Comparison of ENCODE assay signal across 8 cellular contexts in the genomic region with DNA sequence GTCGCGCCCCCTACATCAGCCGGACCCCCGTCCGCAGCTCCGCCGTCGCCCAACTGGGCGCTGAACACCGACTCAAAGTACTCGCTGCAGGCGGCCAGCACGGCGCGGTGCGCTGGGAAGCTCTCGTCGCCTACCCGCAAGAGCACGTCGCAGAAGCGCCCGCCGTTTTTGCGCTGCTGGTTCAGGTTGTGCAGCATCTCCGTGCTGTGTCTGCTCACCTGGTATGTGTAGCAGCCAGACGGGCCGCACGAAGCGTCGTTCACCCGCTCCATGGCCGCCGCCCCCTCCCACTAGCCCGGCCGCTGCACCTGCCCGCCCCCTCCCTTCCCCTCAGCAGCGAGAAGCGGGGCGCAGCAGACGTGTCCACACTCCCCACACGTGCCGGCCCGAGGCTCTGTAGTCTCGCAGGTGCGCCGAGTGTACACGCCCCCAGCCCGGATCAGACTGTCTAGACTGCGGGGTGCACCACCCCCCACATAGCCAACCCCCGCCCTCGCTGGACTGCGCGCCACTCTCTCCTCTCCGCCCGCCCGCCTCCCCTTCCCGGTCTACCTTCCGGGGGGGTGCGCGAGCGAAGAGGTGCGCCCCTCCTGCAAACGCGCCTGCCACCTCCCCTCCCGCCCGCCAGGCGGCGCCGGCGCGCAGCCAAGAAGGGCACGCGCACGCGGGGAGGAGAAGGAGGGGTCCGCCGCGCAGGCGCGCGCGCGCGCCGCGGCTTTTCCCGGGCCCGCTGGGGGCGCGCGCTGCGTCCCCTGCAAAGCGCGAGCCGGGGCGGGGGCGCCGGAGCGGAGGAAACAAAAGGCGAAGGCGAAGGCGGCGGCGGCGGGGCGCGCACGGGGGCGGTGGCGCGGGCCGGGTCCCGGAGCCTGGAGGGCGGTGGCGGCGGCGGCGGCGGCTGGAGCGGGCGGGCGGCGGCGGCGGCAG. TPM values are rescaled to one million over a fixed set of nuclear protein-coding genes. Genes with fewer than 3 reads are reported as not detected.
DNase-seq lines count a peak whose midpoint lies in the region; ATAC-seq and TF ChIP-seq lines count a peak whose summit lies in the region.

No MANE protein-coding gene starts in this region.

- 3 to 12% (median 4%) methylated on average over 64 to 126 of the region's 126 CpGs; no CpG with 5 or more reads in 1 of the 4 donors for WGBS in adrenal gland, 4 donors
- 1% methylated on average over 111 of the region's 126 CpGs for WGBS in prostate gland

- TF ChIP-seq POLR2A in adrenal gland (IDR thresholded peaks at IDR 0.05), result peak; percentile 50 to 55
- TF ChIP-seq POLR2A in prostate gland (IDR thresholded peaks at IDR 0.05), result peak; percentile 28

- peaks cover 48 to 53% (median 48%) of the 10 kb centered on the region in 3 donors for H3K4me1 Mint-ChIP-seq in T-cell

- H3K27ac ChIP-seq in HEK293 (ENCODE audit: extremely low read depth, low read depth, low read length) (peak overlapping the region; percentile 92), adrenal gland (peak overlapping the region in 3 of 5 donors; percentile 88 to 99 (median 89)), left ventricle myocardium inferior (replicated peaks) (peak overlapping the region; percentile 96), prostate gland (peak overlapping the region; percentile 87 to 90)

- H3K27me3 ChIP-seq in adrenal gland, result no peaks in the 10 kb centered on the region
- no peaks in the 10 kb centered on the region for H3K27me3 ChIP-seq in left ventricle myocardium inferior (ENCODE audit: low read depth)
- no peaks in the 10 kb centered on the region for H3K27me3 ChIP-seq in prostate gland (replicated peaks; ENCODE audit: insufficient read depth)

- H3K4me3 Mint-ChIP-seq in T-cell, result peak overlapping the region; percentile 81 to 87 (median 85)

- intact Hi-C loops in adrenal gland (cut with DNase I) (loop anchor here (5.0 kb wide), 2 partner anchors 52 to 62 kb away; a partner anchor contains a TSS), left ventricle myocardium inferior (cut with micrococcal nuclease) (no loop called here), prostate gland (cut with DNase I) (loop anchor here (2.0 kb wide), 1 partner anchor 53 kb away; a partner anchor contains a TSS)

- CTCF ChIA-PET in HEK293 (lab: Yijun Ruan, JAX), result interaction anchor here (0.6 to 1.2 kb wide), 7 partner anchors 12 to 331 kb away, joined by 3 to 4 read pairs (median 4); no protein-coding TSS in a partner anchor
- CTCF ChIA-PET in T-cell (lab: Charles Lee), result interaction anchor here (0.6 to 1.5 kb wide), 4 partner anchors 55 to 1148 kb away, joined by 3 to 7 read pairs (median 4); no protein-coding TSS in a partner anchor

- POLR2A ChIA-PET in HEK293 (lab: Yijun Ruan, JAX) (interaction anchor here (0.5 to 2.4 kb wide), 18 partner anchors 14 to 317 kb away, joined by 3 to 63 read pairs (median 4); a partner anchor contains a TSS), T-cell (lab: Charles Lee) (interaction anchor here (0.5 to 1.3 kb wide), 8 partner anchors 22 to 185 kb away, joined by 3 to 15 read pairs (median 4); a partner anchor contains a TSS)

- H3K4me1 ChIP-seq in HEK293 (ENCODE audit: control insufficient read depth, insufficient read depth, low read length) (peaks cover 23% of the 10 kb centered on the region), adrenal gland (replicated peaks in 1 of 2) (peaks cover 32 to 36% of the 10 kb centered on the region in 2 donors), left ventricle myocardium inferior (peaks cover 66% of the 10 kb centered on the region), prostate gland (replicated peaks) (peaks cover 27% of the 10 kb centered on the region)

- peak; percentile 90 for DNase-seq in ELR (ENCODE audit: low read depth)
- peak; percentile 83 for DNase-seq in NCI-H1105 (lab: John Stamatoyannopoulos, UW)
- DNase-seq in T-cell, result peak; percentile 78 to 93 (median 87)
- peak; percentile 77 to 86 (median 81) for DNase-seq in adrenal gland
- peak; percentile 88 for DNase-seq in left ventricle myocardium inferior
- peak; percentile 76 for DNase-seq in prostate gland (ENCODE audit: low spot score)
- DNase-seq in ureter (ENCODE audit: low spot score), result peak; percentile 85

- H3K4me3 ChIP-seq in HEK293 (ENCODE audit: low read depth, low read length), result peak overlapping the region; percentile 70
- H3K4me3 ChIP-seq in adrenal gland, result peak overlapping the region in 2 of 4 donors; percentile 51 to 89
- H3K4me3 ChIP-seq in left ventricle myocardium inferior, result peak overlapping the region; percentile 85
- H3K4me3 ChIP-seq in prostate gland, result peak overlapping the region; percentile 49 to 59

- peak overlapping the region; percentile 88 to 91 for H3K27ac Mint-ChIP-seq in T-cell

- peaks cover 16% of the 10 kb centered on the region for H3K36me3 Mint-ChIP-seq in T-cell

- H3K36me3 ChIP-seq in HEK293 (ENCODE audit: control insufficient read depth in 2 of 2, insufficient read depth in 1 of 2, low read length in 2 of 2) (peaks cover 11 to 46% of the 10 kb centered on the region in 2 experiments), adrenal gland (replicated peaks in 1 of 2) (peaks cover 0 to 12% of the 10 kb centered on the region in 2 donors), left ventricle myocardium inferior (peaks cover 29% of the 10 kb centered on the region), prostate gland (peaks cover 0 to 3% of the 10 kb centered on the region in 2 donors)

- H3K27me3 Mint-ChIP-seq in T-cell, result no peaks in the 10 kb centered on the region

- H3K9me3 Mint-ChIP-seq in T-cell, result no peaks in the 10 kb centered on the region

- TF ChIP-seq CTCF in HEK293 (tag by site-specific recombination; IDR thresholded peaks at IDR 0.05) (peak; percentile 95), adrenal gland (IDR thresholded peaks at IDR 0.05) (peak; percentile 51 to 97 (median 80)), left ventricle myocardium inferior (IDR thresholded peaks at IDR 0.05; ENCODE audit: borderline replicate concordance) (peak; percentile 84), prostate gland (IDR thresholded peaks at IDR 0.05) (peak; percentile 89 to 97 (median 96))

- ATAC-seq in T-cell (replicated peaks in 1 of 4), result peak; percentile 63 to 77 (median 66)

- no peaks in the 10 kb centered on the region for H3K9me3 ChIP-seq in HEK293 (ENCODE audit: control insufficient read depth, insufficient read depth, low read depth, low read length)
- H3K9me3 ChIP-seq in adrenal gland (replicated peaks in 1 of 3), result no peaks in the 10 kb centered on the region
- H3K9me3 ChIP-seq in left ventricle myocardium inferior (replicated peaks), result no peaks in the 10 kb centered on the region
- H3K9me3 ChIP-seq in prostate gland, result no peaks in the 10 kb centered on the region

TF ChIP-seq in HEK293, 187 proteins besides CTCF, POLR2A, EP300 and RAD21 (continues in another document):
- TF ChIP-seq ZNF433 (tag by site-specific recombination; IDR thresholded peaks at IDR 0.05; ENCODE audit: low read depth), result no peak
- peak; percentile 34; the same call in 1 of the 2 replicates for TF ChIP-seq ZNF2 (tag by site-specific recombination; IDR thresholded peaks at IDR 0.05)
- TF ChIP-seq ZNF560 (tag by site-specific recombination; IDR thresholded peaks at IDR 0.05; ENCODE audit: borderline replicate concordance), result no peak
- TF ChIP-seq ZNF501 (tag by site-specific recombination; IDR thresholded peaks at IDR 0.05), result peak; percentile 47; the same call in 1 of the 2 replicates
- no peak for TF ChIP-seq ZNF174 (tag by site-specific recombination; IDR thresholded peaks at IDR 0.05)
- TF ChIP-seq ZEB2 (tag by site-specific recombination; IDR thresholded peaks at IDR 0.05), result peak; percentile 48; the same call in 1 of the 2 replicates
- TF ChIP-seq KLF16 (tag by site-specific recombination; IDR thresholded peaks at IDR 0.05), result peak; percentile 81
- TF ChIP-seq ZXDB (tag by site-specific recombination; IDR thresholded peaks at IDR 0.05), result 0 out of 2 replicates have a peak, but pooled peaks have one; percentile 16
- TF ChIP-seq, protein P1, sequence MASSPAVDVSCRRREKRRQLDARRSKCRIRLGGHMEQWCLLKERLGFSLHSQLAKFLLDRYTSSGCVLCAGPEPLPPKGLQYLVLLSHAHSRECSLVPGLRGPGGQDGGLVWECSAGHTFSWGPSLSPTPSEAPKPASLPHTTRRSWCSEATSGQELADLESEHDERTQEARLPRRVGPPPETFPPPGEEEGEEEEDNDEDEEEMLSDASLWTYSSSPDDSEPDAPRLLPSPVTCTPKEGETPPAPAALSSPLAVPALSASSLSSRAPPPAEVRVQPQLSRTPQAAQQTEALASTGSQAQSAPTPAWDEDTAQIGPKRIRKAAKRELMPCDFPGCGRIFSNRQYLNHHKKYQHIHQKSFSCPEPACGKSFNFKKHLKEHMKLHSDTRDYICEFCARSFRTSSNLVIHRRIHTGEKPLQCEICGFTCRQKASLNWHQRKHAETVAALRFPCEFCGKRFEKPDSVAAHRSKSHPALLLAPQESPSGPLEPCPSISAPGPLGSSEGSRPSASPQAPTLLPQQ (tag by site-specific recombination; IDR thresholded peaks at IDR 0.05), result peak; percentile 41
- TF ChIP-seq ZIC2 (tag by site-specific recombination; IDR thresholded peaks at IDR 0.05), result peak; percentile 42
- TF ChIP-seq ZNF585B (tag by site-specific recombination; IDR thresholded peaks at IDR 0.05), result no peak
- TF ChIP-seq SP7 (tag by site-specific recombination; IDR thresholded peaks at IDR 0.05), result peak; percentile 53
- peak; percentile 59 for TF ChIP-seq IKZF3 (tag by site-specific recombination; IDR thresholded peaks at IDR 0.05)
- TF ChIP-seq SP2 (tag by site-specific recombination; IDR thresholded peaks at IDR 0.05), result peak; percentile 61

RNA-seq across cellular contexts. Expression of a gene that starts 0.6 kb away (rescaled TPM):
- total RNA-seq in T-cell (10 to 100 TPM; 53.1 to 56.7 (median 54.6) TPM), adrenal gland (10 to 100 TPM; 15.5 to 34.8 (median 28.3) TPM), left ventricle myocardium inferior (13.2 TPM), prostate gland (10 to 100 TPM; 38.5 to 58.4 TPM), ureter (58.5 TPM)
- 10 to 100 TPM in 2 of 3 donors, 1 to 10 TPM in 1; 9.2 to 21.8 (median 21.0) TPM for polyA plus RNA-seq in adrenal gland

RNA-seq across cellular contexts. Expression of a gene that starts 53.3 kb away (rescaled TPM):
- total RNA-seq in T-cell (100 to 1,000 TPM; 460 to 628 (median 478) TPM), adrenal gland (100 to 1,000 TPM in 3 of 8 donors, 10 to 100 TPM in 5; 13.7 to 161 (median 80.6) TPM), left ventricle myocardium inferior (11.1 TPM), prostate gland (100 to 1,000 TPM in 1 of 2 donors, 10 to 100 TPM in 1; 25.6 to 124 TPM), ureter (57.8 TPM)
- polyA plus RNA-seq in adrenal gland, result 10 to 100 TPM; 12.1 to 22.8 (median 12.8) TPM

RNA-seq across cellular contexts. Expression of a gene that starts 53.8 kb away (rescaled TPM):
- total RNA-seq in T-cell, result 10 to 100 TPM; 56.9 to 69.3 (median 62.3) TPM
- total RNA-seq in adrenal gland, result 10 to 100 TPM; 47.2 to 84.6 (median 62.1) TPM
- 10 to 100 TPM; 57.4 to 89.0 (median 75.0) TPM for polyA plus RNA-seq in adrenal gland
- total RNA-seq in left ventricle myocardium inferior, result 58.0 TPM
- 10 to 100 TPM; 61.6 to 82.1 TPM for total RNA-seq in prostate gland
- 50.9 TPM for total RNA-seq in ureter
